Comparison of ENCODE assay signal across 8 cellular contexts in genomic region chr1:162790303-162790984, GRCh38. TPM values are rescaled to one million over a fixed set of nuclear protein-coding genes. Genes with fewer than 3 reads are reported as not detected.
DNase-seq lines count a peak whose midpoint lies in the region; ATAC-seq and TF ChIP-seq lines count a peak whose summit lies in the region.
"Not testable (repeated sequence)": the region's sequence is repeated elsewhere in the genome, so short reads cannot be mapped to it uniquely, and the experiment has no call there.

TSS of gene HSD17B7 (plus strand) at chr1:162790702. CDS start at chr1:162790801, 99 bp downstream.

- not testable (repeated sequence) for H3K36me3 Mint-ChIP-seq in T-helper 2 cell treated with Interferon-gamma antibody and Interleukin-4, amounts not matched to agents 5 μg/mL and 100 μg/mL, for 36 hours (ENCODE audit: low read depth)

- TF ChIP-seq POLR2A in GM18505 (IDR thresholded peaks at IDR 0.05; ENCODE audit: borderline replicate concordance, extremely low read depth, insufficient read depth, insufficient read length) = peak; percentile 63

- not testable (repeated sequence) for H3K4me1 ChIP-seq in right atrium auricular region; urinary bladder (ENCODE audit: insufficient read depth)

- H3K27ac ChIP-seq in angular gyrus (ENCODE audit: low read depth, low read length) = peak within 1 kb of the TSS; percentile 98
- H3K27ac ChIP-seq in right atrium auricular region = peak within 1 kb of the TSS; percentile 86 to 90
- H3K27ac ChIP-seq in urinary bladder (ENCODE audit: low read depth) = peak within 1 kb of the TSS; percentile 80

- H3K27me3 ChIP-seq in right atrium auricular region = not testable (repeated sequence)

- H3K4me3 ChIP-seq in right atrium auricular region (peak within 1 kb of the TSS; percentile 54 to 56), urinary bladder (ENCODE audit: low read depth, low read length) (peak within 1 kb of the TSS; percentile 40)

- H3K27me3 Mint-ChIP-seq in T-helper 2 cell treated with Interferon-gamma antibody and Interleukin-4, amounts not matched to agents 5 μg/mL and 100 μg/mL, for 36 hours (ENCODE audit: low read depth) = not testable (repeated sequence)

- peak within 1 kb of the TSS; percentile 92 for H3K4me3 Mint-ChIP-seq in T-helper 2 cell treated with Interferon-gamma antibody and Interleukin-4, amounts not matched to agents 5 μg/mL and 100 μg/mL, for 36 hours

- 1% methylated on average over 31 of the region's 49 CpGs for WGBS in urinary bladder

- not testable (repeated sequence) for H3K4me1 Mint-ChIP-seq in T-helper 2 cell treated with Interferon-gamma antibody and Interleukin-4, amounts not matched to agents 5 μg/mL and 100 μg/mL, for 36 hours (ENCODE audit: low read depth)

- not testable (repeated sequence) for H3K36me3 ChIP-seq in right atrium auricular region; urinary bladder (ENCODE audit: insufficient read depth)

- DNase-seq in NCI-H187 treated with DMSO at 0.1 percent for 48 hours (lab: John Stamatoyannopoulos, UW) = peak; percentile 68
- peak; percentile 81 for DNase-seq in T-helper 2 cell treated with Interferon-gamma antibody and Interleukin-4, amounts not matched to agents 5 μg/mL and 100 μg/mL, for 36 hours (ENCODE audit: low spot score)
- peak; percentile 78 for DNase-seq in right atrium auricular region (ENCODE audit: low spot score)
- DNase-seq in pulmonary artery endothelial cell (ENCODE audit: low read depth, low spot score) = not testable (repeated sequence)

- peak within 1 kb of the TSS; percentile 96 for H3K27ac Mint-ChIP-seq in T-helper 2 cell treated with Interferon-gamma antibody and Interleukin-4, amounts not matched to agents 5 μg/mL and 100 μg/mL, for 36 hours

- H3K9me3 ChIP-seq in right atrium auricular region = not testable (repeated sequence)

- not testable (repeated sequence) for H3K9me3 Mint-ChIP-seq in T-helper 2 cell treated with Interferon-gamma antibody and Interleukin-4, amounts not matched to agents 5 μg/mL and 100 μg/mL, for 36 hours

- ATAC-seq in GM18505 (IDR thresholded peaks at IDR 0.05; ENCODE audit: unreplicated experiment) (peak; percentile 99), HG02970 (IDR thresholded peaks at IDR 0.05; ENCODE audit: low FRiP score, unreplicated experiment) (peak; percentile 100)

- TF ChIP-seq CTCF in right atrium auricular region (IDR thresholded peaks at IDR 0.05) = not testable (repeated sequence)

RNA-seq across cellular contexts. Expression of gene HSD17B7, which starts in this region (rescaled TPM):
- total RNA-seq in right atrium auricular region = 1 to 10 TPM; 5.6 to 6.9 TPM
- total RNA-seq in pulmonary artery endothelial cell = 18.5 and 38.4 TPM in 2 replicates
- 26.4 TPM for total RNA-seq in urinary bladder
- 10.0 TPM for polyA plus RNA-seq in urinary bladder
